ENCODE assay signal across 8 cellular contexts in genomic region chr1:222464841-222465210, GRCh38.
A peak's percentile ranks its signal among the peaks of the same experiment; 100 is the strongest.
DNase-seq lines count a peak whose midpoint lies in the region; ATAC-seq, FAIRE-seq and TF ChIP-seq lines count a peak whose summit lies in the region.

No MANE protein-coding gene starts in this region.

- H3K4me3 ChIP-seq in pancreas (peak overlapping the region in 2 of 4 donors; percentile 31 to 36), tibial nerve (peak overlapping the region; percentile 26 to 56 (median 45))

- DNase-seq in AG20443 (ENCODE audit: low spot score) (peak; percentile 45), HS-27A (ENCODE audit: low read depth) (peak; percentile 72), SIG-M5 (lab: John Stamatoyannopoulos, UW) (peak; percentile 37), globus pallidus (ENCODE audit: low spot score) (peak; percentile 59), pancreas (peak in 4 of 6 donors; percentile 16 to 70 (median 50)), tibial nerve (ENCODE audit: low spot score in 2 of 2) (peak in 1 of 2 donors; percentile 59)
- peak; percentile 70 for DNase-seq in activated naive CD4-positive, alpha-beta T cell treated with Interleukin-2 at 50 U/mL for 16 hours

- 24 to 29% methylated on average over 10 of the region's 10 CpGs for WGBS in pancreas, 2 donors
- WGBS in tibial nerve, 2 donors, result 16 to 21% methylated on average over 10 of the region's 10 CpGs

- H3K27me3 ChIP-seq in pancreas (no peaks in the 10 kb centered on the region), tibial nerve (no peaks in the 10 kb centered on the region)

- H3K27ac ChIP-seq in pancreas (peak overlapping the region; percentile 71 to 93 (median 89)), tibial nerve (peak overlapping the region; percentile 63 to 91 (median 87))

- ATAC-seq in GM19372 (IDR thresholded peaks at IDR 0.05; ENCODE audit: low read depth, unreplicated experiment) (peak; percentile 13), pancreas (peak; percentile 8 to 48 (median 38))

- peaks cover 5 to 14% (median 10%) of the 10 kb centered on the region in 3 donors for H3K4me1 ChIP-seq in pancreas
- H3K4me1 ChIP-seq in tibial nerve, result peaks cover 0 to 11% (median 0%) of the 10 kb centered on the region in 4 donors

- TF ChIP-seq POLR2A in tibial nerve (IDR thresholded peaks at IDR 0.05), result no peak

- H3K9me3 ChIP-seq in pancreas (no peaks in the 10 kb centered on the region), tibial nerve (no peaks in the 10 kb centered on the region)

- no peak for TF ChIP-seq EP300 in tibial nerve (IDR thresholded peaks at IDR 0.05)

- H3K36me3 ChIP-seq in pancreas (no peaks in the 10 kb centered on the region), tibial nerve (no peaks in the 10 kb centered on the region)

- intact Hi-C loops in pancreas (cut with DNase I), result loop anchor here in 2 of 3 donors (5.0 to 10.0 kb wide), 2 partner anchors 167 to 170 kb away; no protein-coding TSS in a partner anchor

- no peak for FAIRE-seq in pancreas (lab: Jason Lieb, UNC)

- TF ChIP-seq CTCF in pancreas (IDR thresholded peaks at IDR 0.05) (no peak), tibial nerve (IDR thresholded peaks at IDR 0.05) (no peak)
